8 cellular contexts compared by ENCODE assay signal in genomic region chr16:30409125-30410060, GRCh38. TPM values are rescaled to one million over a fixed set of nuclear protein-coding genes. Genes with fewer than 3 reads are reported as not detected.
DNase-seq lines count a peak whose midpoint lies in the region; ATAC-seq and TF ChIP-seq lines count a peak whose summit lies in the region.

No MANE protein-coding gene starts in this region.

- peaks cover 7% of the 10 kb centered on the region for H3K36me3 Mint-ChIP-seq in activated naive CD8-positive, alpha-beta T cell treated with anti-CD3 and anti-CD28 coated beads, Interleukin-2, amount 10 ng/mL, durations not matched to agents 7 days and 5 days

- ATAC-seq in GM21825 (IDR thresholded peaks at IDR 0.05; ENCODE audit: unreplicated experiment) (peak; percentile 48), upper lobe of right lung (peak; percentile 87)
- peak; percentile 69 for ATAC-seq in activated naive CD8-positive, alpha-beta T cell treated with anti-CD3 and anti-CD28 coated beads, Interleukin-2, amount 10 ng/mL, durations not matched to agents 7 days and 5 days (ENCODE audit: low read depth)

- H3K9me3 ChIP-seq in BLaER1 (no peaks in the 10 kb centered on the region), cardiac muscle cell (ENCODE audit: low read depth) (no peaks in the 10 kb centered on the region), prostate gland (no peaks in the 10 kb centered on the region), upper lobe of right lung (no peaks in the 10 kb centered on the region)

- TF ChIP-seq POLR2A in prostate gland (IDR thresholded peaks at IDR 0.05) = no peak

- no peaks in the 10 kb centered on the region for H3K9me3 Mint-ChIP-seq in activated naive CD8-positive, alpha-beta T cell treated with anti-CD3 and anti-CD28 coated beads, Interleukin-2, amount 10 ng/mL, durations not matched to agents 7 days and 5 days

- intact Hi-C loops in prostate gland (cut with DNase I) (loop anchor here (10.0 kb wide), 1 partner anchor 315 kb away; the partner anchor contains the start of genes TBX6 and YPEL3), upper lobe of right lung (cut with DNase I) (no loop called here)

- peaks cover 80% of the 10 kb centered on the region for H3K4me1 ChIP-seq in BLaER1
- no peaks in the 10 kb centered on the region for H3K4me1 ChIP-seq in cardiac muscle cell (ENCODE audit: low read depth)
- H3K4me1 ChIP-seq in prostate gland (replicated peaks) = peaks cover 2% of the 10 kb centered on the region
- peaks cover 21% of the 10 kb centered on the region for H3K4me1 ChIP-seq in upper lobe of right lung

- peaks cover 21% of the 10 kb centered on the region for H3K4me1 Mint-ChIP-seq in activated naive CD8-positive, alpha-beta T cell treated with anti-CD3 and anti-CD28 coated beads, Interleukin-2, amount 10 ng/mL, durations not matched to agents 7 days and 5 days

- POLR2A ChIA-PET in activated naive CD8-positive, alpha-beta T cell treated with anti-CD3 and anti-CD28 coated beads, Interleukin-2, amount 10 ng/mL, durations not matched to agents 7 days and 5 days (lab: Charles Lee) = interaction anchor here (0.5 to 2.0 kb wide), 12 partner anchors 8 to 394 kb away, joined by 3 to 17 read pairs (median 4); partner anchors contain the start of genes CD2BP2, CORO1A and SEPTIN1

- peak overlapping the region; percentile 7 for H3K4me3 Mint-ChIP-seq in activated naive CD8-positive, alpha-beta T cell treated with anti-CD3 and anti-CD28 coated beads, Interleukin-2, amount 10 ng/mL, durations not matched to agents 7 days and 5 days

- H3K9ac ChIP-seq in BLaER1 = peak overlapping the region; percentile 93

- TF ChIP-seq CTCF in cardiac muscle cell (IDR thresholded peaks at IDR 0.05; ENCODE audit: low read depth, low read length) = peak; percentile 98
- TF ChIP-seq CTCF in prostate gland (IDR thresholded peaks at IDR 0.05) = peak; percentile 83 to 93 (median 92)
- peak; percentile 95 for TF ChIP-seq CTCF in upper lobe of right lung (IDR thresholded peaks at IDR 0.05)

- peak; percentile 80 for DNase-seq in NCI-H1436 (lab: John Stamatoyannopoulos, UW)
- peak; percentile 80 for DNase-seq in SW480 (ENCODE audit: low spot score)
- peak; percentile 94 for DNase-seq in activated naive CD8-positive, alpha-beta T cell treated with anti-CD3 and anti-CD28 coated beads, Interleukin-2, amount 10 ng/mL, durations not matched to agents 7 days and 5 days
- DNase-seq in cardiac muscle cell (ENCODE audit: low read depth in 1 of 2, low spot score in 1 of 2) = peak; percentile 91 to 93
- DNase-seq in prostate gland (ENCODE audit: low spot score) = peak; percentile 84
- DNase-seq in upper lobe of right lung = peak; percentile 94

- H3K27me3 Mint-ChIP-seq in activated naive CD8-positive, alpha-beta T cell treated with anti-CD3 and anti-CD28 coated beads, Interleukin-2, amount 10 ng/mL, durations not matched to agents 7 days and 5 days = no peaks in the 10 kb centered on the region

- H3K27ac Mint-ChIP-seq in activated naive CD8-positive, alpha-beta T cell treated with anti-CD3 and anti-CD28 coated beads, Interleukin-2, amount 10 ng/mL, durations not matched to agents 7 days and 5 days = peak overlapping the region; percentile 15

- H3K36me3 ChIP-seq in BLaER1 = peaks cover 46% of the 10 kb centered on the region
- H3K36me3 ChIP-seq in cardiac muscle cell = peaks cover 3% of the 10 kb centered on the region
- H3K36me3 ChIP-seq in prostate gland = no peaks in the 10 kb centered on the region
- peaks cover 4% of the 10 kb centered on the region for H3K36me3 ChIP-seq in upper lobe of right lung

- H4K20me1 ChIP-seq in BLaER1 = peaks cover 49% of the 10 kb centered on the region

- H3K27me3 ChIP-seq in BLaER1 (no peaks in the 10 kb centered on the region), cardiac muscle cell (no peaks in the 10 kb centered on the region), prostate gland (replicated peaks; ENCODE audit: insufficient read depth) (no peaks in the 10 kb centered on the region), upper lobe of right lung (no peaks in the 10 kb centered on the region)

- H3K27ac ChIP-seq in BLaER1 (peak overlapping the region; percentile 94), cardiac muscle cell (peak overlapping the region; percentile 13), prostate gland (no peak overlapping the region), upper lobe of right lung (no peak overlapping the region)

- peak overlapping the region; percentile 93 for H3K4me2 ChIP-seq in BLaER1

- WGBS in prostate gland = 41% methylated on average over 15 of the region's 15 CpGs

- peak overlapping the region; percentile 84 for H3K4me3 ChIP-seq in BLaER1
- H3K4me3 ChIP-seq in cardiac muscle cell = no peak overlapping the region
- H3K4me3 ChIP-seq in prostate gland = no peak overlapping the region
- no peak overlapping the region for H3K4me3 ChIP-seq in upper lobe of right lung

RNA-seq across cellular contexts. Expression of gene ZNF771, which starts 2.0 kb away (rescaled TPM):
- total RNA-seq in activated naive CD8-positive, alpha-beta T cell treated with anti-CD3 and anti-CD28 coated beads, Interleukin-2, amount 10 ng/mL, durations not matched to agents 7 days and 5 days = 1 to 10 TPM; 4.8 to 5.6 TPM
- total RNA-seq in cardiac muscle cell (29.1 and 31.5 TPM in 2 replicates), prostate gland (10 to 100 TPM; 32.3 to 36.3 TPM), upper lobe of right lung (4.5 TPM)
- 26.5 and 36.1 TPM in 2 replicates for polyA plus RNA-seq in cardiac muscle cell

RNA-seq across cellular contexts. Expression of gene ZNF48, which starts 14.2 kb away (rescaled TPM):
- 10 to 100 TPM; 14.4 to 15.5 TPM for total RNA-seq in activated naive CD8-positive, alpha-beta T cell treated with anti-CD3 and anti-CD28 coated beads, Interleukin-2, amount 10 ng/mL, durations not matched to agents 7 days and 5 days
- 29.5 and 32.3 TPM in 2 replicates for total RNA-seq in cardiac muscle cell
- 12.5 and 20.8 TPM in 2 replicates for polyA plus RNA-seq in cardiac muscle cell
- 10 to 100 TPM; 11.9 to 12.2 TPM for total RNA-seq in prostate gland
- 6.1 TPM for total RNA-seq in upper lobe of right lung

RNA-seq across cellular contexts. Expression of gene DCTPP1, which starts 20.4 kb away (rescaled TPM):
- total RNA-seq in activated naive CD8-positive, alpha-beta T cell treated with anti-CD3 and anti-CD28 coated beads, Interleukin-2, amount 10 ng/mL, durations not matched to agents 7 days and 5 days = 10 to 100 TPM; 52.2 to 52.8 TPM
- total RNA-seq in cardiac muscle cell (43.0 and 46.3 TPM in 2 replicates), prostate gland (10 to 100 TPM; 31.6 to 37.6 TPM), upper lobe of right lung (17.9 TPM)
- 77.0 and 85.2 TPM in 2 replicates for polyA plus RNA-seq in cardiac muscle cell

RNA-seq across cellular contexts. Expression of gene SEPTIN1, which starts 27.0 kb away (rescaled TPM):
- total RNA-seq in activated naive CD8-positive, alpha-beta T cell treated with anti-CD3 and anti-CD28 coated beads, Interleukin-2, amount 10 ng/mL, durations not matched to agents 7 days and 5 days = 100 to 1,000 TPM; 293 to 318 TPM
- total RNA-seq in cardiac muscle cell = 0.92 and 0.95 TPM in 2 replicates
- 8.7 and 11.9 TPM in 2 replicates for polyA plus RNA-seq in cardiac muscle cell
- total RNA-seq in prostate gland = 1 to 10 TPM; 3.0 to 4.2 TPM
- 8.6 TPM for total RNA-seq in upper lobe of right lung

RNA-seq across cellular contexts. Expression of gene MYL11, which starts 34.8 kb away (rescaled TPM):
- 1 to 10 TPM in 1 of 2 experiments, not detected in 1; 1.7 TPM for total RNA-seq in activated naive CD8-positive, alpha-beta T cell treated with anti-CD3 and anti-CD28 coated beads, Interleukin-2, amount 10 ng/mL, durations not matched to agents 7 days and 5 days
- 1.5 TPM in 1 of 2 replicates, not detected in the other for total RNA-seq in cardiac muscle cell
- polyA plus RNA-seq in cardiac muscle cell = 0.69 and 5.5 TPM in 2 replicates
- total RNA-seq in prostate gland = 10 to 100 TPM in 1 of 2 donors, 1 to 10 TPM in 1; 3.5 to 23.5 TPM
- total RNA-seq in upper lobe of right lung = not detected

Comparison
In these comparisons a context has a peak if more than half of its experiments do, and no peak if none do; other contexts are left out.
1. H3K27ac ChIP-seq: peak in BLaER1 (single experiment) and cardiac muscle cell (single experiment); none in prostate gland (0 of 2) and upper lobe of right lung (single experiment).
2. Peak in every context shown above with its lines, with median percentiles within 50 percentile points of each other: ATAC-seq, DNase-seq and CTCF ChIP-seq.